In genomic region chr5:35214051-35214450, GRCh38 we compare ENCODE assay signal across 19 cellular contexts. TPM values are rescaled to one million over a fixed set of nuclear protein-coding genes. Genes with fewer than 3 reads are reported as not detected.
"Had no signal": no experiment of that assay in that cellular context is flagged by ENCODE, and none has a peak within 500 bp of the region (broad histone marks: within the 10 kb centered on the region; RNA-seq: fewer than 3 reads in every experiment).

No MANE protein-coding gene starts in this region.

- H3K27me3 ChIP-seq: heart right ventricle, spleen, upper lobe of right lung had no signal

- H3K9me3 Mint-ChIP-seq: activated naive CD4-positive, alpha-beta T cell treated with anti-CD3 and anti-CD28 coated beads, Interleukin-2, amount 50 U/mL, for 72 hours; activated T-helper 1 cell treated with anti-CD3 and anti-CD28 coated beads, Interleukin-12 subunit alpha, Interleukin-12 subunit beta, Interleukin-2, Interleukin-4 antibody, amounts not matched to agents 30 ng/mL and 10 ng/mL and 1 ng/mL, durations not matched to agents 14 hours and 24 hours and 36 hours had no signal

- DNase-seq: activated CD4-positive, alpha-beta T cell treated with anti-CD3 and anti-CD28 coated beads, Interleukin-2, amount 50 U/mL, for 1 hour; activated CD4-positive, CD25-positive, alpha-beta regulatory T cell treated with anti-CD3 and anti-CD28 coated beads, Interleukin-2, amount 50 U/mL, for 72 hours; activated CD8-positive, alpha-beta T cell treated with anti-CD3 and anti-CD28 coated beads, Interleukin-2, amount 10 ng/mL, durations not matched to agents 7 days and 5 days; activated gamma-delta T cell; erythroblast; foreskin fibroblast; heart right ventricle; left cardiac atrium; naive B cell; nucleus accumbens; retina; spleen; stimulated activated CD4-positive, alpha-beta T cell treated with anti-CD3 and anti-CD28 coated beads, Interleukin-4, amount 100 ng/mL, for 1 hour; stimulated activated naive CD4-positive, alpha-beta T cell treated with Interleukin-2 at 50 U/mL for 16 hours; upper lobe of right lung had no signal

- H3K4me1 ChIP-seq: upper lobe of right lung had no signal

- H3K36me3 ChIP-seq: heart right ventricle, spleen, upper lobe of right lung had no signal

- H3K27ac ChIP-seq: heart right ventricle, spleen, upper lobe of right lung had no signal

- H3K4me3 ChIP-seq: heart right ventricle, spleen, upper lobe of right lung had no signal

- H3K27ac Mint-ChIP-seq: activated CD8-positive, alpha-beta T cell treated with anti-CD3 and anti-CD28 coated beads, Interleukin-2, amount 10 ng/mL, durations not matched to agents 7 days and 5 days; activated naive CD4-positive, alpha-beta T cell treated with anti-CD3 and anti-CD28 coated beads, Interleukin-2, amount 50 U/mL, for 72 hours; activated T-helper 1 cell treated with anti-CD3 and anti-CD28 coated beads, Interleukin-12 subunit alpha, Interleukin-12 subunit beta, Interleukin-2, Interleukin-4 antibody, amounts not matched to agents 30 ng/mL and 10 ng/mL and 1 ng/mL, durations not matched to agents 14 hours and 24 hours and 36 hours; naive B cell had no signal

- ATAC-seq: activated CD8-positive, alpha-beta T cell treated with anti-CD3 and anti-CD28 coated beads, Interleukin-2, amount 10 ng/mL, durations not matched to agents 7 days and 5 days; heart right ventricle; left cardiac atrium; upper lobe of right lung had no signal

- H3K4me3 Mint-ChIP-seq: activated CD8-positive, alpha-beta T cell treated with anti-CD3 and anti-CD28 coated beads, Interleukin-2, amount 10 ng/mL, durations not matched to agents 7 days and 5 days; activated T-helper 1 cell treated with anti-CD3 and anti-CD28 coated beads, Interleukin-12 subunit alpha, Interleukin-12 subunit beta, Interleukin-2, Interleukin-4 antibody, amounts not matched to agents 30 ng/mL and 10 ng/mL and 1 ng/mL, durations not matched to agents 14 hours and 24 hours and 36 hours; naive B cell had no signal

- H3K9me3 ChIP-seq: heart right ventricle, spleen, upper lobe of right lung had no signal

- H3K36me3 Mint-ChIP-seq: activated naive CD4-positive, alpha-beta T cell treated with anti-CD3 and anti-CD28 coated beads, Interleukin-2, amount 50 U/mL, for 72 hours; naive B cell had no signal

RNA-seq across cellular contexts. Expression of gene PRLR, which starts 16.2 kb away (rescaled TPM):
- total RNA-seq: activated CD8-positive, alpha-beta T cell treated with anti-CD3 and anti-CD28 coated beads, Interleukin-2, amount 10 ng/mL, durations not matched to agents 7 days and 5 days; activated T-helper 1 cell treated with anti-CD3 and anti-CD28 coated beads, Interleukin-12 subunit alpha, Interleukin-12 subunit beta, Interleukin-2, Interleukin-4 antibody, amounts not matched to agents 30 ng/mL and 10 ng/mL and 1 ng/mL, durations not matched to agents 14 hours and 24 hours and 36 hours; bronchial epithelial cell; T-helper 2 cell treated with Interferon-gamma antibody and Interleukin-4, amounts not matched to agents 100 ng/mL and 5 ng/mL, for 36 hours had no signal
